ENCODE assay signal across 3 cellular contexts in the genomic region with DNA sequence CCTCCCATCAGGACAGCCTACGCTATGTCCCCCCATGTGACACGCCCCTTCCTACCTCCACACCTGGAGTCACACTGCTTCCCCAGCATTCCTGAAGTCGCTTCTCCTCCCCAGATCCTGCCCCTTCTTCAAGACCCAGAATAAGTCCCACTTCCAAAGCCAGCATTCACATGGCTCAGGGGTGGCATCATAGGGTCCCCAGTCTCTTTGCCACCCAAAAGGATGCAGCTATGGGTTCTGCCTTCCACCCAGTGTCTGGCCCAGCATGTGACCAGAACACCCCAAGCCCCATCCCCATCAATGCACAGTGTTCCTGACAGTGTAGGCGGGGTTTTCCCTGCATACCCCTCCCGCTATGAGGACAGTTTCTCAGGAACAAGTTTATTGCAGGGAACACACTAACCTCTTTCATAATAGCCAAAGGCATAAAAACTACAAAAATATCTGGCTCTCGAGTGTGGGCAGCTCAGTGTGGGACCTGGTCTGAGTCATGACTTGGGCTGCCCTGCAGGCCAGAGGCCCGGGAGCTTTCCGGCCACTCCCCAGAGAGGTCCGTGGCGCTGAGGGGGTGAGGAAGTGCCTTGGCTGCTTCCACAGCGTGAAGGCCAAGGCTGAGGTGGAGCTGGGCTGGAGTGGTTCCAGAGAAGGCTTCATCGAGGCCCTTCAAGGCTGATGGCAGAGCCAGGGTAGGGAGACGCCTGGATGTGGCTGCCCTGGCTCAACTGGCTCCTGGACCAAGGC.
TF ChIP-seq lines count a peak whose summit lies in the region.

No MANE protein-coding gene starts in this region.

TF ChIP-seq in liver, 16 proteins besides CTCF, POLR2A, EP300 and RAD21:
- peak in 1 of 2 donors; percentile 45 for TF ChIP-seq JUND (IDR thresholded peaks at IDR 0.05)
- TF ChIP-seq SP1 (IDR thresholded peaks at IDR 0.05), result no peak
- peak; percentile 80 for TF ChIP-seq NR2F2 (IDR thresholded peaks at IDR 0.05)

TF ChIP-seq in HepG2, 621 proteins besides CTCF, POLR2A, EP300 and RAD21:
- TF ChIP-seq, protein P1, sequence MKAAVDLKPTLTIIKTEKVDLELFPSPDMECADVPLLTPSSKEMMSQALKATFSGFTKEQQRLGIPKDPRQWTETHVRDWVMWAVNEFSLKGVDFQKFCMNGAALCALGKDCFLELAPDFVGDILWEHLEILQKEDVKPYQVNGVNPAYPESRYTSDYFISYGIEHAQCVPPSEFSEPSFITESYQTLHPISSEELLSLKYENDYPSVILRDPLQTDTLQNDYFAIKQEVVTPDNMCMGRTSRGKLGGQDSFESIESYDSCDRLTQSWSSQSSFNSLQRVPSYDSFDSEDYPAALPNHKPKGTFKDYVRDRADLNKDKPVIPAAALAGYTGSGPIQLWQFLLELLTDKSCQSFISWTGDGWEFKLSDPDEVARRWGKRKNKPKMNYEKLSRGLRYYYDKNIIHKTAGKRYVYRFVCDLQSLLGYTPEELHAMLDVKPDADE (CRISPR knock-in tag; IDR thresholded peaks at IDR 0.05), result no peak
- TF ChIP-seq AGO2 (optimal IDR thresholded peaks at IDR 0.05; ENCODE audit: low read depth, low read length) (no peak), ZNF678 (CRISPR knock-in tag; IDR thresholded peaks at IDR 0.05) (no peak), YY1 (IDR thresholded peaks at IDR 0.05; ENCODE audit: insufficient read depth, insufficient replicate concordance, low read depth, low read length) (no peak), MIXL1 (CRISPR knock-in tag; IDR thresholded peaks at IDR 0.05) (no peak), MAFF (IDR thresholded peaks at IDR 0.05; ENCODE audit: low read depth, low read length) (no peak), ARHGAP35 (CRISPR knock-in tag; IDR thresholded peaks at IDR 0.05; ENCODE audit: borderline replicate concordance) (no peak), ZNF253 (CRISPR knock-in tag; IDR thresholded peaks at IDR 0.05; ENCODE audit: borderline replicate concordance) (no peak), ZKSCAN1 (IDR thresholded peaks at IDR 0.05; ENCODE audit: low read length) (no peak), ZNF558 (CRISPR knock-in tag; IDR thresholded peaks at IDR 0.05; ENCODE audit: borderline replicate concordance) (no peak), GABPB1 (CRISPR knock-in tag; IDR thresholded peaks at IDR 0.05) (no peak), MTA1 (CRISPR knock-in tag; IDR thresholded peaks at IDR 0.05; ENCODE audit: borderline replicate concordance) (no peak), CBX5 (CRISPR knock-in tag; IDR thresholded peaks at IDR 0.05; ENCODE audit: borderline replicate concordance) (no peak), ZNF761 (CRISPR knock-in tag; conservative IDR thresholded peaks at IDR 0.05) (no peak), ZIK1 (CRISPR knock-in tag; IDR thresholded peaks at IDR 0.05; ENCODE audit: borderline replicate concordance, low read depth) (no peak), ZBTB1 (CRISPR knock-in tag; IDR thresholded peaks at IDR 0.05; ENCODE audit: borderline replicate concordance) (no peak)
- TF ChIP-seq, protein P2, sequence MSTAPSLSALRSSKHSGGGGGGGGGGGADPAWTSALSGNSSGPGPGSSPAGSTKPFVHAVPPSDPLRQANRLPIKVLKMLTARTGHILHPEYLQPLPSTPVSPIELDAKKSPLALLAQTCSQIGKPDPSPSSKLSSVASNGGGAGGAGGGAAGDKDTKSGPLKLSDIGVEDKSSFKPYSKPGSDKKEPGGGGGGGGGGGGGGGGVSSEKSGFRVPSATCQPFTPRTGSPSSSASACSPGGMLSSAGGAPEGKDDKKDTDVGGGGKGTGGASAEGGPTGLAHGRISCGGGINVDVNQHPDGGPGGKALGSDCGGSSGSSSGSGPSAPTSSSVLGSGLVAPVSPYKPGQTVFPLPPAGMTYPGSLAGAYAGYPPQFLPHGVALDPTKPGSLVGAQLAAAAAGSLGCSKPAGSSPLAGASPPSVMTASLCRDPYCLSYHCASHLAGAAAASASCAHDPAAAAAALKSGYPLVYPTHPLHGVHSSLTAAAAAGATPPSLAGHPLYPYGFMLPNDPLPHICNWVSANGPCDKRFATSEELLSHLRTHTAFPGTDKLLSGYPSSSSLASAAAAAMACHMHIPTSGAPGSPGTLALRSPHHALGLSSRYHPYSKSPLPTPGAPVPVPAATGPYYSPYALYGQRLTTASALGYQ (CRISPR knock-in tag; IDR thresholded peaks at IDR 0.05), result no peak
- TF ChIP-seq, protein P3, sequence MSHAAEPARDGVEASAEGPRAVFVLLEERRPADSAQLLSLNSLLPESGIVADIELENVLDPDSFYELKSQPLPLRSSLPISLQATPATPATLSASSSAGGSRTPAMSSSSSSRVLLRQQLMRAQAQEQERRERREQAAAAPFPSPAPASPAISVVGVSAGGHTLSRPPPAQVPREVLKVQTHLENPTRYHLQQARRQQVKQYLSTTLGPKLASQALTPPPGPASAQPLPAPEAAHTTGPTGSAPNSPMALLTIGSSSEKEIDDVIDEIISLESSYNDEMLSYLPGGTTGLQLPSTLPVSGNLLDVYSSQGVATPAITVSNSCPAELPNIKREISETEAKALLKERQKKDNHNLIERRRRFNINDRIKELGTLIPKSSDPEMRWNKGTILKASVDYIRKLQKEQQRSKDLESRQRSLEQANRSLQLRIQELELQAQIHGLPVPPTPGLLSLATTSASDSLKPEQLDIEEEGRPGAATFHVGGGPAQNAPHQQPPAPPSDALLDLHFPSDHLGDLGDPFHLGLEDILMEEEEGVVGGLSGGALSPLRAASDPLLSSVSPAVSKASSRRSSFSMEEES (CRISPR knock-in tag; IDR thresholded peaks at IDR 0.05), result no peak
- TF ChIP-seq, protein P4, sequence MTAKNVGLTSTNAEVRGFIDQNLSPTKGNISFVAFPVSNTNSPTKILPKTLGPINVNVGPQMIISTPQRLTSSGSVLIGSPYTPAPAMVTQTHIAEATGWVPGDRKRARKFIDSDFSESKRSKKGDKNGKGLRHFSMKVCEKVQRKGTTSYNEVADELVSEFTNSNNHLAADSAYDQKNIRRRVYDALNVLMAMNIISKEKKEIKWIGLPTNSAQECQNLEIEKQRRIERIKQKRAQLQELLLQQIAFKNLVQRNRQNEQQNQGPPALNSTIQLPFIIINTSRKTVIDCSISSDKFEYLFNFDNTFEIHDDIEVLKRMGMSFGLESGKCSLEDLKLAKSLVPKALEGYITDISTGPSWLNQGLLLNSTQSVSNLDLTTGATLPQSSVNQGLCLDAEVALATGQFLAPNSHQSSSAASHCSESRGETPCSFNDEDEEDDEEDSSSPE (CRISPR knock-in tag; IDR thresholded peaks at IDR 0.05), result no peak
- TF ChIP-seq, protein P5, sequence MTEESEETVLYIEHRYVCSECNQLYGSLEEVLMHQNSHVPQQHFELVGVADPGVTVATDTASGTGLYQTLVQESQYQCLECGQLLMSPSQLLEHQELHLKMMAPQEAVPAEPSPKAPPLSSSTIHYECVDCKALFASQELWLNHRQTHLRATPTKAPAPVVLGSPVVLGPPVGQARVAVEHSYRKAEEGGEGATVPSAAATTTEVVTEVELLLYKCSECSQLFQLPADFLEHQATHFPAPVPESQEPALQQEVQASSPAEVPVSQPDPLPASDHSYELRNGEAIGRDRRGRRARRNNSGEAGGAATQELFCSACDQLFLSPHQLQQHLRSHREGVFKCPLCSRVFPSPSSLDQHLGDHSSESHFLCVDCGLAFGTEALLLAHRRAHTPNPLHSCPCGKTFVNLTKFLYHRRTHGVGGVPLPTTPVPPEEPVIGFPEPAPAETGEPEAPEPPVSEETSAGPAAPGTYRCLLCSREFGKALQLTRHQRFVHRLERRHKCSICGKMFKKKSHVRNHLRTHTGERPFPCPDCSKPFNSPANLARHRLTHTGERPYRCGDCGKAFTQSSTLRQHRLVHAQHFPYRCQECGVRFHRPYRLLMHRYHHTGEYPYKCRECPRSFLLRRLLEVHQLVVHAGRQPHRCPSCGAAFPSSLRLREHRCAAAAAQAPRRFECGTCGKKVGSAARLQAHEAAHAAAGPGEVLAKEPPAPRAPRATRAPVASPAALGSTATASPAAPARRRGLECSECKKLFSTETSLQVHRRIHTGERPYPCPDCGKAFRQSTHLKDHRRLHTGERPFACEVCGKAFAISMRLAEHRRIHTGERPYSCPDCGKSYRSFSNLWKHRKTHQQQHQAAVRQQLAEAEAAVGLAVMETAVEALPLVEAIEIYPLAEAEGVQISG (CRISPR knock-in tag; IDR thresholded peaks at IDR 0.05), result no peak

TF ChIP-seq in endothelial cell of umbilical vein, 7 proteins besides CTCF, POLR2A, EP300 and RAD21:
- TF ChIP-seq JUN (IDR thresholded peaks at IDR 0.05; ENCODE audit: borderline replicate concordance, insufficient read depth, insufficient read length, low read depth) (no peak), POLR2AphosphoS5 (IDR thresholded peaks at IDR 0.05; ENCODE audit: insufficient read depth, low read depth, low read length) (peak; percentile 54), FOS (IDR thresholded peaks at IDR 0.05; ENCODE audit: borderline replicate concordance, insufficient read depth, low read length) (peak; percentile 89)
TF ChIP-seq in endothelial cell of umbilical vein: peak in this region for 2.
